1 cellular context compared by ENCODE assay signal in genomic region chr7:128614801-128615200, GRCh38. TPM values are rescaled to one million over a fixed set of nuclear protein-coding genes. Genes with fewer than 3 reads are reported as not detected.
"Had no signal": no experiment of that assay in that cellular context is flagged by ENCODE, and none has a peak within 500 bp of the region (broad histone marks: within the 10 kb centered on the region; RNA-seq: fewer than 3 reads in every experiment).

No MANE protein-coding gene starts in this region.

RNA-seq across cellular contexts. Expression of gene GARIN1A, which starts 57.3 kb away (rescaled TPM):
- total RNA-seq: activated naive CD4-positive, alpha-beta T cell treated with anti-CD3 and anti-CD28 coated beads for 36 hours had no signal
